In genomic region chr3:3766140-3766539, GRCh38 we compare ENCODE assay signal across 6 cellular contexts. TPM values are rescaled to one million over a fixed set of nuclear protein-coding genes. Genes with fewer than 3 reads are reported as not detected.
"Had no signal": no experiment of that assay in that cellular context is flagged by ENCODE, and none has a peak within 500 bp of the region (broad histone marks: within the 10 kb centered on the region; RNA-seq: fewer than 3 reads in every experiment).

No MANE protein-coding gene starts in this region.

- H3K4me1 Mint-ChIP-seq: IgD-negative memory B cell had no signal

- H3K4me1 ChIP-seq: HAP-1 had no signal

- H3K36me3 ChIP-seq: HAP-1 had no signal

- H3K27ac Mint-ChIP-seq: IgD-negative memory B cell had no signal

- ATAC-seq: HepG2 had no signal

- H3K4me3 Mint-ChIP-seq: IgD-negative memory B cell had no signal

- H3K4me3 ChIP-seq: HAP-1 had no signal

- H3K9me3 ChIP-seq: HAP-1 had no signal

- H3K9me3 Mint-ChIP-seq: IgD-negative memory B cell had no signal

- H3K27me3 Mint-ChIP-seq: IgD-negative memory B cell had no signal

- DNase-seq: GOT3, H7 had no signal

- H3K36me3 Mint-ChIP-seq: IgD-negative memory B cell had no signal

- H3K27ac ChIP-seq: HL-60 had no signal

- FAIRE-seq: HepG2 had no signal

RNA-seq across cellular contexts. Expression of gene LRRN1, which starts 33.1 kb away (rescaled TPM):
- total RNA-seq: HepG2 had no signal
- polyA plus RNA-seq: HepG2 had no signal
